In genomic region chr9:35727676-35728040, GRCh38 we compare ENCODE assay signal across 3 cellular contexts.
TF ChIP-seq lines count a peak whose summit lies in the region.

No MANE protein-coding gene starts in this region.

TF ChIP-seq in SK-N-SH, 30 proteins besides CTCF, POLR2A, EP300 and RAD21:
- no peak for TF ChIP-seq TEAD4 (IDR thresholded peaks at IDR 0.05; ENCODE audit: borderline replicate concordance, insufficient read depth)
- TF ChIP-seq FOXJ3 (CRISPR knock-in tag; IDR thresholded peaks at IDR 0.05), result no peak
- TF ChIP-seq, protein P1, sequence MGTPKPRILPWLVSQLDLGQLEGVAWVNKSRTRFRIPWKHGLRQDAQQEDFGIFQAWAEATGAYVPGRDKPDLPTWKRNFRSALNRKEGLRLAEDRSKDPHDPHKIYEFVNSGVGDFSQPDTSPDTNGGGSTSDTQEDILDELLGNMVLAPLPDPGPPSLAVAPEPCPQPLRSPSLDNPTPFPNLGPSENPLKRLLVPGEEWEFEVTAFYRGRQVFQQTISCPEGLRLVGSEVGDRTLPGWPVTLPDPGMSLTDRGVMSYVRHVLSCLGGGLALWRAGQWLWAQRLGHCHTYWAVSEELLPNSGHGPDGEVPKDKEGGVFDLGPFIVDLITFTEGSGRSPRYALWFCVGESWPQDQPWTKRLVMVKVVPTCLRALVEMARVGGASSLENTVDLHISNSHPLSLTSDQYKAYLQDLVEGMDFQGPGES (IDR thresholded peaks at IDR 0.05; ENCODE audit: low read depth, low read length), result no peak
- no peak for TF ChIP-seq MAX (IDR thresholded peaks at IDR 0.05; ENCODE audit: low read depth)
- TF ChIP-seq SMC3 (IDR thresholded peaks at IDR 0.05; ENCODE audit: low read depth, low read length), result no peak
- TF ChIP-seq RFX5 (IDR thresholded peaks at IDR 0.05; ENCODE audit: low read length), result no peak

TF ChIP-seq in SK-N-SH treated with all-trans-retinoic acid at 6 μM for 48 hours, 23 proteins besides CTCF, POLR2A, EP300 and RAD21:
- TF ChIP-seq CSRNP3 (CRISPR knock-in tag; IDR thresholded peaks at IDR 0.05), result no peak

TF ChIP-seq in K562, 482 proteins besides CTCF, POLR2A, EP300 and RAD21 (continues in another document):
- TF ChIP-seq HDAC2 (IDR thresholded peaks at IDR 0.05), result no peak
- no peak for TF ChIP-seq CTCFL (IDR thresholded peaks at IDR 0.05; ENCODE audit: borderline replicate concordance, insufficient read depth, low read depth, low read length, poor library complexity, severe bottlenecking)
- TF ChIP-seq C11orf30 (IDR thresholded peaks at IDR 0.05; ENCODE audit: low read depth), result peak; percentile 57
- TF ChIP-seq IRF9 (tag; IDR thresholded peaks at IDR 0.05), result no peak
- TF ChIP-seq ZNF57 (CRISPR knock-in tag; IDR thresholded peaks at IDR 0.05), result no peak
- TF ChIP-seq NFIC (IDR thresholded peaks at IDR 0.05), result 0 out of 2 replicates have a peak, but pooled peaks have one; percentile 21
- peak; percentile 65 for TF ChIP-seq CBFA2T2 (conservative IDR thresholded peaks at IDR 0.05)
- no peak for TF ChIP-seq ZNF146 (CRISPR knock-in tag; IDR thresholded peaks at IDR 0.05; ENCODE audit: unreplicated experiment)
- peak; percentile 60; the same call in 1 of the 2 replicates for TF ChIP-seq POLR2AphosphoS5 (IDR thresholded peaks at IDR 0.05; ENCODE audit: control insufficient read depth, insufficient read depth, low read depth, low read length)
- TF ChIP-seq DEAF1 (CRISPR knock-in tag; IDR thresholded peaks at IDR 0.05), result no peak
- TF ChIP-seq DDX20 (tag; IDR thresholded peaks at IDR 0.05; ENCODE audit: low read depth), result no peak
- TF ChIP-seq EGR1 (conservative IDR thresholded peaks at IDR 0.05), result peak; percentile 10; the same call in 1 of the 2 replicates
- TF ChIP-seq HLTF (IDR thresholded peaks at IDR 0.05), result no peak
- TF ChIP-seq MEIS2 (IDR thresholded peaks at IDR 0.05; ENCODE audit: partially characterized antibody), result no peak
- TF ChIP-seq RHOXF2B (CRISPR knock-in tag; conservative IDR thresholded peaks at IDR 0.05), result no peak
- peak; percentile 59 for TF ChIP-seq FOSL1 (tag; conservative IDR thresholded peaks at IDR 0.05)
- no peak for TF ChIP-seq TRIM28 (IDR thresholded peaks at IDR 0.05)
- no peak for TF ChIP-seq NR0B1 (IDR thresholded peaks at IDR 0.05; ENCODE audit: partially characterized antibody)
- TF ChIP-seq CHCHD3 (CRISPR knock-in tag; IDR thresholded peaks at IDR 0.05), result no peak
- TF ChIP-seq SUPT5H (IDR thresholded peaks at IDR 0.05), result no peak
- peak; percentile 81 for TF ChIP-seq JUND (IDR thresholded peaks at IDR 0.05; ENCODE audit: borderline replicate concordance, low read depth, low read length)
- TF ChIP-seq JUND (tag; IDR thresholded peaks at IDR 0.05; ENCODE audit: borderline replicate concordance, low read depth, low read length), result peak; percentile 56; the same call in 1 of the 3 replicates
- peak; percentile 33 for TF ChIP-seq DACH1 (IDR thresholded peaks at IDR 0.05; ENCODE audit: partially characterized antibody)
- TF ChIP-seq SP1 (CRISPR knock-in tag; IDR thresholded peaks at IDR 0.05), result no peak
- no peak for TF ChIP-seq SIRT6 (IDR thresholded peaks at IDR 0.05; ENCODE audit: low read depth, low read length)
- TF ChIP-seq U2AF2 (optimal IDR thresholded peaks at IDR 0.05; ENCODE audit: low read depth, low read length), result no peak
- no peak for TF ChIP-seq KLF13 (tag; IDR thresholded peaks at IDR 0.05; ENCODE audit: borderline replicate concordance, low read depth)
- TF ChIP-seq HNRNPLL (IDR thresholded peaks at IDR 0.05; ENCODE audit: low read depth, low read length, poor library complexity, severe bottlenecking), result no peak
- no peak for TF ChIP-seq TBP (optimal IDR thresholded peaks at IDR 0.05; ENCODE audit: low read depth, low read length)
- TF ChIP-seq ZBTB11 (CRISPR knock-in tag; IDR thresholded peaks at IDR 0.05), result no peak
- no peak for TF ChIP-seq STAG1 (CRISPR knock-in tag; IDR thresholded peaks at IDR 0.05; ENCODE audit: borderline replicate concordance)
- peak; percentile 79 for TF ChIP-seq CBFA2T3 (IDR thresholded peaks at IDR 0.05)
- peak; percentile 43 for TF ChIP-seq TAF1 (IDR thresholded peaks at IDR 0.05; ENCODE audit: control insufficient read depth, extremely low read depth, insufficient read depth, low read length, severe bottlenecking)
- TF ChIP-seq, protein P2, sequence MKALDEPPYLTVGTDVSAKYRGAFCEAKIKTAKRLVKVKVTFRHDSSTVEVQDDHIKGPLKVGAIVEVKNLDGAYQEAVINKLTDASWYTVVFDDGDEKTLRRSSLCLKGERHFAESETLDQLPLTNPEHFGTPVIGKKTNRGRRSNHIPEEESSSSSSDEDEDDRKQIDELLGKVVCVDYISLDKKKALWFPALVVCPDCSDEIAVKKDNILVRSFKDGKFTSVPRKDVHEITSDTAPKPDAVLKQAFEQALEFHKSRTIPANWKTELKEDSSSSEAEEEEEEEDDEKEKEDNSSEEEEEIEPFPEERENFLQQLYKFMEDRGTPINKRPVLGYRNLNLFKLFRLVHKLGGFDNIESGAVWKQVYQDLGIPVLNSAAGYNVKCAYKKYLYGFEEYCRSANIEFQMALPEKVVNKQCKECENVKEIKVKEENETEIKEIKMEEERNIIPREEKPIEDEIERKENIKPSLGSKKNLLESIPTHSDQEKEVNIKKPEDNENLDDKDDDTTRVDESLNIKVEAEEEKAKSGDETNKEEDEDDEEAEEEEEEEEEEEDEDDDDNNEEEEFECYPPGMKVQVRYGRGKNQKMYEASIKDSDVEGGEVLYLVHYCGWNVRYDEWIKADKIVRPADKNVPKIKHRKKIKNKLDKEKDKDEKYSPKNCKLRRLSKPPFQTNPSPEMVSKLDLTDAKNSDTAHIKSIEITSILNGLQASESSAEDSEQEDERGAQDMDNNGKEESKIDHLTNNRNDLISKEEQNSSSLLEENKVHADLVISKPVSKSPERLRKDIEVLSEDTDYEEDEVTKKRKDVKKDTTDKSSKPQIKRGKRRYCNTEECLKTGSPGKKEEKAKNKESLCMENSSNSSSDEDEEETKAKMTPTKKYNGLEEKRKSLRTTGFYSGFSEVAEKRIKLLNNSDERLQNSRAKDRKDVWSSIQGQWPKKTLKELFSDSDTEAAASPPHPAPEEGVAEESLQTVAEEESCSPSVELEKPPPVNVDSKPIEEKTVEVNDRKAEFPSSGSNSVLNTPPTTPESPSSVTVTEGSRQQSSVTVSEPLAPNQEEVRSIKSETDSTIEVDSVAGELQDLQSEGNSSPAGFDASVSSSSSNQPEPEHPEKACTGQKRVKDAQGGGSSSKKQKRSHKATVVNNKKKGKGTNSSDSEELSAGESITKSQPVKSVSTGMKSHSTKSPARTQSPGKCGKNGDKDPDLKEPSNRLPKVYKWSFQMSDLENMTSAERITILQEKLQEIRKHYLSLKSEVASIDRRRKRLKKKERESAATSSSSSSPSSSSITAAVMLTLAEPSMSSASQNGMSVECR (CRISPR knock-in tag; IDR thresholded peaks at IDR 0.05), result no peak
- peak; percentile 61; the same call in 1 of the 2 replicates for TF ChIP-seq DPF2 (IDR thresholded peaks at IDR 0.05)
- TF ChIP-seq ARID1B (IDR thresholded peaks at IDR 0.05), result peak; percentile 74
- TF ChIP-seq GATA2 (CRISPR knock-in tag; IDR thresholded peaks at IDR 0.05), result no peak
- peak; percentile 5; the same call in 1 of the 2 replicates for TF ChIP-seq KLF16 (IDR thresholded peaks at IDR 0.05)
- TF ChIP-seq SMARCA4 (IDR thresholded peaks at IDR 0.05), result peak; percentile 73
- peak; percentile 49 for TF ChIP-seq ATF3 (IDR thresholded peaks at IDR 0.05)
- no peak for TF ChIP-seq ATF3 (CRISPR knock-in tag; conservative IDR thresholded peaks at IDR 0.05)
- no peak for TF ChIP-seq ELK3 (CRISPR knock-in tag; IDR thresholded peaks at IDR 0.05)
- no peak for TF ChIP-seq BRD4 (IDR thresholded peaks at IDR 0.05)
